Comparison of ENCODE assay signal across 15 cellular contexts in the genomic region with DNA sequence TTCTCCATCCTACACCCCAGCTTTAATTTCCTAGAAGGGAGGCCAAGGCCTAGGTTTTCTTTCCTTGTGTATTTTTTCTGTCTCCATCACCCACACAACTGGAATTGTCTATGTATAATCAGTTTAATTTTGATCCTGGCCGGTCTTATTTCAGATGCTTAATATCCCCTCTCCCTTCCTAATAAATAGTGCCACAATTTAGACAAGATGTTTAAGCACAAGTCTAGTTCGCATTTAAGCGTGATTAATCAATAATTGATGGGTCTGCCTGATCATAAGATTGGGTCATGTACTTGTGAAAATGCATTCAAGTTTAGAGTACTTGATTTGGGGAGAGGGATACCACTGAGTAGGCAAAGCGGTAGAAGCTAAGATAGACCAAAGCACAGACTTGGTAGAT. TPM values are rescaled to one million over a fixed set of nuclear protein-coding genes. Genes with fewer than 3 reads are reported as not detected.
DNase-seq lines count a peak whose midpoint lies in the region; ATAC-seq, FAIRE-seq and TF ChIP-seq lines count a peak whose summit lies in the region.
"Had no signal": no experiment of that assay in that cellular context is flagged by ENCODE, and none has a peak within 500 bp of the region (broad histone marks: within the 10 kb centered on the region; RNA-seq: fewer than 3 reads in every experiment).

No MANE protein-coding gene starts in this region.

- H3K79me2 ChIP-seq in astrocyte (ENCODE audit: insufficient read depth, low read length) = peaks cover 70% of the 10 kb centered on the region
- peaks cover 65% of the 10 kb centered on the region for H3K79me2 ChIP-seq in keratinocyte (ENCODE audit: control insufficient read depth, insufficient read depth, low read length)

- H3K4me3 ChIP-seq in left ventricle myocardium inferior (peak overlapping the region; percentile 90), astrocyte (ENCODE audit: insufficient read depth, low read depth, low read length) (peak overlapping the region; percentile 80), keratinocyte (ENCODE audit: control insufficient read depth in 2 of 3, extremely low read depth in 1 of 3, insufficient read depth in 2 of 3, low read depth in 1 of 3, low read length in 3 of 3) (peak overlapping the region in 1 of 3 experiments; percentile 17), upper lobe of right lung (peak overlapping the region; percentile 83)
- no peak overlapping the region for H3K4me3 ChIP-seq in naive thymus-derived CD4-positive, alpha-beta T cell (ENCODE audit: low read length)

- no peak overlapping the region for H2AFZ ChIP-seq in astrocyte (ENCODE audit: low read depth, low read length)
- H2AFZ ChIP-seq in keratinocyte (ENCODE audit: control insufficient read depth, low read length) = no peak overlapping the region

- H3K4me1 ChIP-seq in left ventricle myocardium inferior (peaks cover 81% of the 10 kb centered on the region), astrocyte (ENCODE audit: insufficient read depth, low read length) (peaks cover 13% of the 10 kb centered on the region), keratinocyte (ENCODE audit: control insufficient read depth, extremely low read depth, insufficient read depth, low read length) (peaks cover 32% of the 10 kb centered on the region), upper lobe of right lung (peaks cover 45% of the 10 kb centered on the region)
- peaks cover 4 to 14% of the 10 kb centered on the region in 2 donors for H3K4me1 ChIP-seq in naive thymus-derived CD4-positive, alpha-beta T cell (ENCODE audit: control insufficient read depth in 2 of 2, insufficient read depth in 2 of 2, low read length in 2 of 2)

- H3K36me3 ChIP-seq in left ventricle myocardium inferior (no peaks in the 10 kb centered on the region), astrocyte (ENCODE audit: insufficient read depth, low read length) (no peaks in the 10 kb centered on the region), keratinocyte (ENCODE audit: control insufficient read depth in 2 of 2, extremely low read depth in 1 of 2, insufficient read depth in 2 of 2, low read length in 2 of 2) (no peaks in the 10 kb centered on the region), upper lobe of right lung (no peaks in the 10 kb centered on the region)
- H3K36me3 ChIP-seq in naive thymus-derived CD4-positive, alpha-beta T cell (ENCODE audit: control insufficient read depth in 2 of 3, insufficient read depth in 3 of 3, low read length in 3 of 3) = peaks cover 0 to 4% (median 0%) of the 10 kb centered on the region in 3 experiments

- no peak overlapping the region for H3K9ac ChIP-seq in astrocyte (ENCODE audit: low read length)
- no peak overlapping the region for H3K9ac ChIP-seq in keratinocyte (ENCODE audit: control insufficient read depth, extremely low read depth, insufficient read depth, low read length)

- no peak for DNase-seq in left ventricle myocardium inferior
- DNase-seq in Right ventricle myocardium superior = no peak
- DNase-seq in astrocyte (ENCODE audit: low read depth) = no peak
- no peak for DNase-seq in keratinocyte (ENCODE audit: low read depth, low spot score)
- DNase-seq in upper lobe of right lung = no peak
- no peak for DNase-seq in naive thymus-derived CD4-positive, alpha-beta T cell
- DNase-seq: activated CD4-positive, alpha-beta T cell treated with anti-CD3 and anti-CD28 coated beads, Interleukin-2, amount 50 U/mL, for 1 hour; DMS79 treated with DMSO at 0.1 percent for 48 hours; Karpas-422; NCI-H2107; T-helper 2 cell had no signal

- no peaks in the 10 kb centered on the region for H3K9me3 Mint-ChIP-seq in astrocyte (ENCODE audit: unreplicated experiment)
- no peaks in the 10 kb centered on the region for H3K9me3 Mint-ChIP-seq in naive thymus-derived CD4-positive, alpha-beta T cell
- H3K9me3 Mint-ChIP-seq: activated T-helper 17 cell treated with anti-CD3 and anti-CD28 coated beads, Interleukin-2, amount 50 U/mL, for 72 hours had no signal

- no peak for ATAC-seq in Right ventricle myocardium superior (ENCODE audit: poor library complexity)
- no peak for ATAC-seq in upper lobe of right lung
- ATAC-seq in GM21619 (IDR thresholded peaks at IDR 0.05; ENCODE audit: unreplicated experiment) = no peak
- ATAC-seq in naive thymus-derived CD4-positive, alpha-beta T cell = no peak
- no peak for ATAC-seq in HG03135 (IDR thresholded peaks at IDR 0.05; ENCODE audit: unreplicated experiment)
- ATAC-seq: activated T-helper 17 cell treated with anti-CD3 and anti-CD28 coated beads, Interleukin-2, amount 50 U/mL, for 72 hours had no signal

- no peaks in the 10 kb centered on the region for H3K4me1 Mint-ChIP-seq in astrocyte (ENCODE audit: low read depth, unreplicated experiment)
- H3K4me1 Mint-ChIP-seq in naive thymus-derived CD4-positive, alpha-beta T cell = peaks cover 7 to 23% (median 13%) of the 10 kb centered on the region in 7 donors
- H3K4me1 Mint-ChIP-seq: activated T-helper 17 cell treated with anti-CD3 and anti-CD28 coated beads, Interleukin-2, amount 50 U/mL, for 72 hours had no signal

- H3K9me1 ChIP-seq in keratinocyte (ENCODE audit: control insufficient read depth, extremely low read depth, insufficient read depth, low read length) = peaks cover 4% of the 10 kb centered on the region

- H4K20me1 ChIP-seq in astrocyte (ENCODE audit: insufficient read depth, low read length) (peaks cover 41% of the 10 kb centered on the region), keratinocyte (ENCODE audit: control insufficient read depth, extremely low read depth, insufficient read depth, low read length) (no peaks in the 10 kb centered on the region)

- no peaks in the 10 kb centered on the region for H3K27me3 Mint-ChIP-seq in astrocyte (ENCODE audit: low read depth, unreplicated experiment)
- H3K27me3 Mint-ChIP-seq in naive thymus-derived CD4-positive, alpha-beta T cell = no peaks in the 10 kb centered on the region
- H3K27me3 Mint-ChIP-seq: activated T-helper 17 cell treated with anti-CD3 and anti-CD28 coated beads, Interleukin-2, amount 50 U/mL, for 72 hours had no signal

- H3K27ac ChIP-seq in left ventricle myocardium inferior (replicated peaks) (peak overlapping the region; percentile 99), astrocyte (ENCODE audit: low read depth, low read length) (no peak overlapping the region), keratinocyte (ENCODE audit: control insufficient read depth, insufficient read depth, low read length) (peak overlapping the region; percentile 24), upper lobe of right lung (no peak overlapping the region)
- no peak overlapping the region for H3K27ac ChIP-seq in naive thymus-derived CD4-positive, alpha-beta T cell (ENCODE audit: low read depth, low read length)
- H3K27ac ChIP-seq: epithelial cell of prostate had no signal

- CTCF ChIA-PET in naive thymus-derived CD4-positive, alpha-beta T cell (lab: Charles Lee) = interaction anchor here (0.6 to 0.7 kb wide), 2 partner anchors 10 to 1301 kb away, joined by 3 to 4 read pairs; no protein-coding TSS in a partner anchor

- H3K4me2 ChIP-seq in astrocyte (ENCODE audit: low read length) (peak overlapping the region; percentile 90), keratinocyte (ENCODE audit: control insufficient read depth, extremely low read depth, insufficient read depth, low read depth, low read length) (peak overlapping the region; percentile 66)

- TF ChIP-seq CTCF in left ventricle myocardium inferior (IDR thresholded peaks at IDR 0.05; ENCODE audit: borderline replicate concordance) (no peak), astrocyte (IDR thresholded peaks at IDR 0.05; ENCODE audit: insufficient read depth, low read depth, low read length) (no peak), keratinocyte (optimal IDR thresholded peaks at IDR 0.05 in 1 of 3, IDR thresholded peaks at IDR 0.05 in 1 of 3, conservative IDR thresholded peaks at IDR 0.05 in 1 of 3; ENCODE audit: extremely low read depth in 1 of 3, insufficient read depth in 2 of 3, low read length in 3 of 3) (no peak), upper lobe of right lung (IDR thresholded peaks at IDR 0.05) (no peak)

- POLR2A ChIA-PET in naive thymus-derived CD4-positive, alpha-beta T cell (lab: Charles Lee) = interaction anchor here (0.9 kb wide), 1 partner anchor 121 kb away, joined by 3 read pairs; no protein-coding TSS in a partner anchor

- H3K9me3 ChIP-seq in left ventricle myocardium inferior (replicated peaks) (no peaks in the 10 kb centered on the region), astrocyte (ENCODE audit: insufficient read depth, low read depth, low read length) (no peaks in the 10 kb centered on the region), keratinocyte (ENCODE audit: control insufficient read depth, low read depth, low read length) (no peaks in the 10 kb centered on the region), upper lobe of right lung (no peaks in the 10 kb centered on the region)
- H3K9me3 ChIP-seq in naive thymus-derived CD4-positive, alpha-beta T cell (ENCODE audit: control insufficient read depth in 2 of 3, low read length in 3 of 3) = no peaks in the 10 kb centered on the region

- no peak overlapping the region for H3K27ac Mint-ChIP-seq in astrocyte (ENCODE audit: unreplicated experiment)
- H3K27ac Mint-ChIP-seq in naive thymus-derived CD4-positive, alpha-beta T cell = no peak overlapping the region
- H3K27ac Mint-ChIP-seq: activated T-helper 17 cell treated with anti-CD3 and anti-CD28 coated beads, Interleukin-2, amount 50 U/mL, for 72 hours had no signal

- no peak overlapping the region for H3K4me3 Mint-ChIP-seq in astrocyte (ENCODE audit: unreplicated experiment)
- no peak overlapping the region for H3K4me3 Mint-ChIP-seq in naive thymus-derived CD4-positive, alpha-beta T cell

- intact Hi-C loops in left ventricle myocardium inferior (cut with micrococcal nuclease) (loop anchor here (10.0 kb wide), 1 partner anchor 134 kb away; no protein-coding TSS in a partner anchor), Right ventricle myocardium superior (cut with DNase I) (loop anchor here (5.0 to 10.0 kb wide), 2 partner anchors 84 to 166 kb away; no protein-coding TSS in a partner anchor), upper lobe of right lung (cut with DNase I) (no loop called here)
- intact Hi-C loops in naive thymus-derived CD4-positive, alpha-beta T cell (cut with micrococcal nuclease) = loop anchor here (2.0 to 10.0 kb wide), 10 partner anchors 14 to 1726 kb away; partner anchors contain the start of genes ANTXR2 (in 1 of the 2) and CCNG2 (in 1 of the 2)

- H3K36me3 Mint-ChIP-seq in astrocyte (ENCODE audit: low read depth, unreplicated experiment) = no peaks in the 10 kb centered on the region
- H3K36me3 Mint-ChIP-seq in naive thymus-derived CD4-positive, alpha-beta T cell = no peaks in the 10 kb centered on the region

- H3K27me3 ChIP-seq in left ventricle myocardium inferior (ENCODE audit: low read depth) (no peaks in the 10 kb centered on the region), astrocyte (ENCODE audit: insufficient read depth, low read length) (no peaks in the 10 kb centered on the region), keratinocyte (ENCODE audit: control insufficient read depth, extremely low read depth, insufficient read depth, low read length) (no peaks in the 10 kb centered on the region), upper lobe of right lung (no peaks in the 10 kb centered on the region)
- H3K27me3 ChIP-seq in naive thymus-derived CD4-positive, alpha-beta T cell (ENCODE audit: control insufficient read depth in 2 of 2, insufficient read depth in 2 of 2, low read length in 2 of 2) = no peaks in the 10 kb centered on the region

- FAIRE-seq in astrocyte (lab: Jason Lieb, UNC) = no peak
- FAIRE-seq in keratinocyte (lab: Jason Lieb, UNC) = no peak

- dilution Hi-C loops in keratinocyte (cut with MboI; ENCODE audit: extremely low pct_ligation_motif_present, low sequenced_read_pairs) = no loop called here

RNA-seq across cellular contexts. Expression of gene BMP2K, which starts 2.4 kb away (rescaled TPM):
- total RNA-seq in left ventricle myocardium inferior = 16.2 TPM
- 25.1 TPM for total RNA-seq in Right ventricle myocardium superior
- 29.8 and 33.3 TPM in 2 replicates for total RNA-seq in astrocyte
- polyA plus RNA-seq in keratinocyte = 27.0 to 35.4 TPM (median 27.4 TPM) in 3 replicates
- 14.7 TPM for polyA plus RNA-seq in keratinocyte (2011; ENCODE audit: low read depth)
- polyA plus RNA-seq in keratinocyte (2011; cell fraction: cytosol; rRNA removed) = 15.6 and 34.6 TPM in 2 replicates
- 47.4 and 54.9 TPM in 2 replicates for polyA plus RNA-seq in keratinocyte (2011; cell fraction: nucleus; rRNA removed)
- polyA plus RNA-seq in keratinocyte (2012; ENCODE audit: low replicate concordance) = 16.2 and 18.1 TPM in 2 replicates
- polyA minus RNA-seq in keratinocyte = 11.7 to 79.7 TPM (median 41.1 TPM) in 3 replicates
- 25.5 TPM for polyA minus RNA-seq in keratinocyte (2011; cell fraction: cytosol; rRNA and poly(A)+ RNA removed)
- 53.0 and 90.6 TPM in 2 replicates for polyA minus RNA-seq in keratinocyte (2011; cell fraction: nucleus; rRNA and poly(A)+ RNA removed)
- total RNA-seq in upper lobe of right lung = 45.6 TPM
- 10 to 100 TPM; 13.3 to 25.6 (median 17.1) TPM for total RNA-seq in naive thymus-derived CD4-positive, alpha-beta T cell
- polyA plus RNA-seq in naive thymus-derived CD4-positive, alpha-beta T cell = 1 to 10 TPM; 3.1 to 3.8 TPM

Comparison
In these comparisons a context has a peak if more than half of its experiments do, and no peak if none do; other contexts are left out.
1. H3K27ac ChIP-seq: peak in left ventricle myocardium inferior (single experiment) and keratinocyte (single experiment); none in astrocyte (single experiment), upper lobe of right lung (single experiment) and naive thymus-derived CD4-positive, alpha-beta T cell (single experiment).